Comparison of ENCODE assay signal across 13 cellular contexts in genomic region chr15:38562278-38562677, GRCh38. TPM values are rescaled to one million over a fixed set of nuclear protein-coding genes. Genes with fewer than 3 reads are reported as not detected.
DNase-seq lines count a peak whose midpoint lies in the region; ATAC-seq lines count a peak whose summit lies in the region.
"Had no signal": no experiment of that assay in that cellular context is flagged by ENCODE, and none has a peak within 500 bp of the region (broad histone marks: within the 10 kb centered on the region; RNA-seq: fewer than 3 reads in every experiment).

No MANE protein-coding gene starts in this region.

- H3K36me3 Mint-ChIP-seq in activated CD4-positive, alpha-beta T cell treated with anti-CD3 and anti-CD28 coated beads, Interleukin-2, amount 10 ng/mL, durations not matched to agents 7 days and 5 days (ENCODE audit: low read depth) = peaks cover 66% of the 10 kb centered on the region
- H3K36me3 Mint-ChIP-seq in activated T-helper 17 cell treated with anti-CD3 and anti-CD28 coated beads, Interleukin-2, amount 50 U/mL, for 72 hours (ENCODE audit: low read depth) = peaks cover 69% of the 10 kb centered on the region

- POLR2A ChIA-PET in activated CD4-positive, alpha-beta T cell treated with anti-CD3 and anti-CD28 coated beads, Interleukin-2, amount 10 ng/mL, durations not matched to agents 7 days and 5 days (lab: Charles Lee) = interaction anchor here (2.3 kb wide), 1 partner anchor 49 kb away, joined by 19 read pairs; no protein-coding TSS in a partner anchor

- peaks cover 3% of the 10 kb centered on the region in 2 donors for H3K4me1 ChIP-seq in neuronal stem cell (ENCODE audit: control insufficient read depth in 2 of 2, insufficient read depth in 1 of 2, low read depth in 1 of 2, low read length in 2 of 2)

- H2BK12ac ChIP-seq in neuronal stem cell (ENCODE audit: low read length) = no peak overlapping the region

- H3K18ac ChIP-seq in neuronal stem cell (ENCODE audit: low read length) = no peak overlapping the region

- no peak overlapping the region for H2BK5ac ChIP-seq in neuronal stem cell (ENCODE audit: low read length)

- H2AFZ ChIP-seq in neuronal stem cell (ENCODE audit: low read length) = no peak overlapping the region

- DNase-seq in activated CD4-positive, alpha-beta T cell treated with anti-CD3 and anti-CD28 coated beads, Interleukin-2, amount 10 ng/mL, durations not matched to agents 7 days and 5 days = peak; percentile 15
- DNase-seq in activated CD4-positive, alpha-beta T cell treated with anti-CD3 and anti-CD28 coated beads for 1 hour = no peak
- DNase-seq in neuronal stem cell (ENCODE audit: low spot score) = no peak
- DNase-seq in cortex of kidney (lab: John Stamatoyannopoulos, UW) = no peak
- no peak for DNase-seq in globus pallidus (ENCODE audit: low spot score)
- DNase-seq in hippocampal formation (lab: John Stamatoyannopoulos, UW) = no peak
- DNase-seq: aorta, dermis blood vessel endothelial cell, pancreas had no signal

- no peak overlapping the region for H3K14ac ChIP-seq in neuronal stem cell (ENCODE audit: low read length)

- no peak overlapping the region for H3K4me2 ChIP-seq in neuronal stem cell (ENCODE audit: insufficient read depth, low read length, poor library complexity, severe bottlenecking)

- no peaks in the 10 kb centered on the region for H3K27me3 Mint-ChIP-seq in activated CD4-positive, alpha-beta T cell treated with anti-CD3 and anti-CD28 coated beads, Interleukin-2, amount 10 ng/mL, durations not matched to agents 7 days and 5 days
- H3K27me3 Mint-ChIP-seq in activated T-helper 17 cell treated with anti-CD3 and anti-CD28 coated beads, Interleukin-2, amount 50 U/mL, for 72 hours = no peaks in the 10 kb centered on the region

- H3K9ac ChIP-seq in neuronal stem cell (ENCODE audit: low read depth, low read length, poor library complexity) = no peak overlapping the region

- H2BK120ac ChIP-seq in neuronal stem cell (ENCODE audit: low read depth, low read length) = no peak overlapping the region

- H3K36me3 ChIP-seq in neuronal stem cell (replicated peaks in 1 of 2; ENCODE audit: control insufficient read depth in 2 of 2, insufficient read depth in 2 of 2, low read length in 2 of 2) = no peaks in the 10 kb centered on the region
- H3K36me3 ChIP-seq: pancreas, tibial nerve had no signal

- H3K4me3 ChIP-seq in neuronal stem cell (ENCODE audit: low read length in 2 of 2) = no peak overlapping the region
- H3K4me3 ChIP-seq: pancreas, tibial nerve had no signal

- H3K4me1 Mint-ChIP-seq in activated CD4-positive, alpha-beta T cell treated with anti-CD3 and anti-CD28 coated beads, Interleukin-2, amount 10 ng/mL, durations not matched to agents 7 days and 5 days = peaks cover 65% of the 10 kb centered on the region
- H3K4me1 Mint-ChIP-seq in activated T-helper 17 cell treated with anti-CD3 and anti-CD28 coated beads, Interleukin-2, amount 50 U/mL, for 72 hours = peaks cover 27% of the 10 kb centered on the region

- H2AK5ac ChIP-seq in neuronal stem cell (ENCODE audit: low read depth, low read length) = peak overlapping the region; percentile 17

- H3K27me3 ChIP-seq in neuronal stem cell (ENCODE audit: control insufficient read depth in 3 of 3, insufficient read depth in 3 of 3, low read depth in 1 of 3, low read length in 3 of 3) = peaks cover 5 to 61% (median 20%) of the 10 kb centered on the region in 3 experiments
- H3K27me3 ChIP-seq: pancreas had no signal

- no peaks in the 10 kb centered on the region for H3K79me1 ChIP-seq in neuronal stem cell (ENCODE audit: low read depth, low read length)

- no peak overlapping the region for H3K23ac ChIP-seq in neuronal stem cell (ENCODE audit: low read depth, low read length, poor library complexity)

- H3K27ac ChIP-seq in neuronal stem cell (replicated peaks; ENCODE audit: low read length) = no peak overlapping the region
- H3K27ac ChIP-seq: pancreas, tibial nerve had no signal

- peak overlapping the region; percentile 98 for H3K4me3 Mint-ChIP-seq in activated CD4-positive, alpha-beta T cell treated with anti-CD3 and anti-CD28 coated beads, Interleukin-2, amount 10 ng/mL, durations not matched to agents 7 days and 5 days
- peak overlapping the region; percentile 84 for H3K4me3 Mint-ChIP-seq in activated T-helper 17 cell treated with anti-CD3 and anti-CD28 coated beads, Interleukin-2, amount 50 U/mL, for 72 hours

- peak overlapping the region; percentile 95 for H3K27ac Mint-ChIP-seq in activated CD4-positive, alpha-beta T cell treated with anti-CD3 and anti-CD28 coated beads, Interleukin-2, amount 10 ng/mL, durations not matched to agents 7 days and 5 days
- H3K27ac Mint-ChIP-seq in activated T-helper 17 cell treated with anti-CD3 and anti-CD28 coated beads, Interleukin-2, amount 50 U/mL, for 72 hours = peak overlapping the region; percentile 98

- no peak overlapping the region for H4K91ac ChIP-seq in neuronal stem cell (ENCODE audit: low read depth, low read length, poor library complexity)

- H3K9me3 Mint-ChIP-seq in activated CD4-positive, alpha-beta T cell treated with anti-CD3 and anti-CD28 coated beads, Interleukin-2, amount 10 ng/mL, durations not matched to agents 7 days and 5 days = no peaks in the 10 kb centered on the region
- H3K9me3 Mint-ChIP-seq in activated T-helper 17 cell treated with anti-CD3 and anti-CD28 coated beads, Interleukin-2, amount 50 U/mL, for 72 hours = no peaks in the 10 kb centered on the region

- H3K9me3 ChIP-seq in neuronal stem cell (replicated peaks in 1 of 2; ENCODE audit: control insufficient read depth in 2 of 2, insufficient read depth in 1 of 2, low read depth in 1 of 2, low read length in 2 of 2) = no peaks in the 10 kb centered on the region
- H3K9me3 ChIP-seq: pancreas, tibial nerve had no signal

- ATAC-seq in HG02798 (IDR thresholded peaks at IDR 0.05; ENCODE audit: poor library complexity, unreplicated experiment) = peak; percentile 13
- no peak for ATAC-seq in activated T-helper 17 cell treated with anti-CD3 and anti-CD28 coated beads, Interleukin-2, amount 50 U/mL, for 72 hours (replicated peaks)
- ATAC-seq: pancreas had no signal

- WGBS in neuronal stem cell (ENCODE audit: extremely low coverage in 2 of 2, insufficient read length in 2 of 2, insufficient replicate concordance in 1 of 2), 2 donors = no CpG with 5 or more reads among the region's 3 CpGs

- H2BK15ac ChIP-seq in neuronal stem cell (ENCODE audit: low read length) = no peak overlapping the region

- H3K4ac ChIP-seq in neuronal stem cell (ENCODE audit: low read length) = no peak overlapping the region

- CTCF ChIA-PET in activated CD4-positive, alpha-beta T cell treated with anti-CD3 and anti-CD28 coated beads, Interleukin-2, amount 10 ng/mL, durations not matched to agents 7 days and 5 days (lab: Charles Lee) = interaction anchor here (1.0 to 9.6 kb wide), 6 partner anchors 12 to 127 kb away, joined by 3 to 194 read pairs (median 4); no protein-coding TSS in a partner anchor

- no peak overlapping the region for H4K8ac ChIP-seq in neuronal stem cell (ENCODE audit: low read depth, low read length)

RNA-seq across cellular contexts. Expression of gene RASGRP1, which starts 2.3 kb away (rescaled TPM):
- 100 to 1,000 TPM; 185 to 204 TPM for total RNA-seq in activated CD4-positive, alpha-beta T cell treated with anti-CD3 and anti-CD28 coated beads, Interleukin-2, amount 10 ng/mL, durations not matched to agents 7 days and 5 days
- total RNA-seq in activated T-helper 17 cell treated with anti-CD3 and anti-CD28 coated beads, Interleukin-2, amount 50 U/mL, for 72 hours = 100 to 1,000 TPM; 118 to 164 TPM
- 4.9 TPM for polyA plus RNA-seq in neuronal stem cell (2013, experiment 1 of 2)
- polyA plus RNA-seq in neuronal stem cell (2013, experiment 2 of 2) = 5.0 TPM
- total RNA-seq: A673 had no signal
